In genomic region chr17:8913879-8914278, GRCh38 we compare ENCODE assay signal across 26 cellular contexts. TPM values are rescaled to one million over a fixed set of nuclear protein-coding genes. Genes with fewer than 3 reads are reported as not detected.
"Had no signal": no experiment of that assay in that cellular context is flagged by ENCODE, and none has a peak within 500 bp of the region (broad histone marks: within the 10 kb centered on the region; RNA-seq: fewer than 3 reads in every experiment).

No MANE protein-coding gene starts in this region.

- H3K27me3 ChIP-seq: thyroid gland, upper lobe of right lung had no signal

- H3K27ac ChIP-seq: heart right ventricle, left lung, parathyroid adenoma, thyroid gland, upper lobe of right lung had no signal

- ATAC-seq: heart right ventricle, left lung, right cardiac atrium, upper lobe of right lung, WTC11 had no signal

- H3K27ac Mint-ChIP-seq: activated CD4-positive, alpha-beta memory T cell treated with anti-CD3 and anti-CD28 coated beads, Interleukin-2, amount 10 ng/mL, durations not matched to agents 7 days and 5 days; activated naive CD8-positive, alpha-beta T cell treated with anti-CD3 and anti-CD28 coated beads, Interleukin-2, amount 10 ng/mL, durations not matched to agents 7 days and 5 days; nephron; stimulated activated naive CD8-positive, alpha-beta T cell treated with anti-CD3 and anti-CD28 coated beads, Interleukin-15, Interleukin-2, amounts not matched to agents 100 ng/mL and 50 ng/mL, for 24 hours; WTC11 had no signal

- H3K27me3 Mint-ChIP-seq: activated CD4-positive, alpha-beta memory T cell treated with anti-CD3 and anti-CD28 coated beads, Interleukin-2, amount 10 ng/mL, durations not matched to agents 7 days and 5 days; activated naive CD8-positive, alpha-beta T cell treated with anti-CD3 and anti-CD28 coated beads, Interleukin-2, amount 10 ng/mL, durations not matched to agents 7 days and 5 days; stimulated activated naive CD8-positive, alpha-beta T cell treated with anti-CD3 and anti-CD28 coated beads, Interleukin-15, Interleukin-2, amounts not matched to agents 100 ng/mL and 50 ng/mL, for 24 hours had no signal

- H3K4me1 Mint-ChIP-seq: nephron, WTC11 had no signal

- H3K4me3 Mint-ChIP-seq: activated CD4-positive, alpha-beta memory T cell treated with anti-CD3 and anti-CD28 coated beads, Interleukin-2, amount 10 ng/mL, durations not matched to agents 7 days and 5 days; activated naive CD8-positive, alpha-beta T cell treated with anti-CD3 and anti-CD28 coated beads, Interleukin-2, amount 10 ng/mL, durations not matched to agents 7 days and 5 days; nephron; stimulated activated naive CD8-positive, alpha-beta T cell treated with anti-CD3 and anti-CD28 coated beads, Interleukin-15, Interleukin-2, amounts not matched to agents 100 ng/mL and 50 ng/mL, for 24 hours; WTC11 had no signal

- H3K4me3 ChIP-seq: heart right ventricle, left lung, thyroid gland, upper lobe of right lung had no signal

- DNase-seq: activated CD4-positive, alpha-beta memory T cell treated with anti-CD3 and anti-CD28 coated beads, Interleukin-2, amount 10 ng/mL, durations not matched to agents 7 days and 5 days; activated CD4-positive, alpha-beta T cell treated with anti-CD3 and anti-CD28 coated beads for 4 hours; activated naive CD4-positive, alpha-beta T cell treated with Interleukin-2 at 50 U/mL for 16 hours; activated naive CD8-positive, alpha-beta T cell treated with anti-CD3 and anti-CD28 coated beads, Interleukin-2, amount 10 ng/mL, durations not matched to agents 7 days and 5 days; amygdala; cortex of kidney; erythroblast; foreskin fibroblast; heart right ventricle; kidney glomerular epithelial cell; left lung; midbrain; nucleus accumbens; right cardiac atrium; stimulated activated CD4-positive, alpha-beta T cell treated with anti-CD3 and anti-CD28 coated beads, Interleukin-4, amount 100 ng/mL, for 24 hours; substantia nigra; T1000; thyroid gland; upper lobe of right lung had no signal

- H3K9me3 Mint-ChIP-seq: stimulated activated naive CD8-positive, alpha-beta T cell treated with anti-CD3 and anti-CD28 coated beads, Interleukin-15, Interleukin-2, amounts not matched to agents 100 ng/mL and 50 ng/mL, for 24 hours had no signal

- H3K4me1 ChIP-seq: parathyroid adenoma, thyroid gland, upper lobe of right lung had no signal

- H3K9me3 ChIP-seq: thyroid gland, upper lobe of right lung had no signal

- H3K36me3 ChIP-seq: thyroid gland, upper lobe of right lung had no signal

RNA-seq across cellular contexts. Expression of gene PIK3R6, which starts 46.4 kb away (rescaled TPM):
- total RNA-seq: fibroblast of lung, lung microvascular endothelial cell, pulmonary artery endothelial cell had no signal

RNA-seq across cellular contexts. Expression of gene PIK3R5, which starts 51.6 kb away (rescaled TPM):
- total RNA-seq: fibroblast of lung, lung microvascular endothelial cell, pulmonary artery endothelial cell had no signal
